In the genomic region with DNA sequence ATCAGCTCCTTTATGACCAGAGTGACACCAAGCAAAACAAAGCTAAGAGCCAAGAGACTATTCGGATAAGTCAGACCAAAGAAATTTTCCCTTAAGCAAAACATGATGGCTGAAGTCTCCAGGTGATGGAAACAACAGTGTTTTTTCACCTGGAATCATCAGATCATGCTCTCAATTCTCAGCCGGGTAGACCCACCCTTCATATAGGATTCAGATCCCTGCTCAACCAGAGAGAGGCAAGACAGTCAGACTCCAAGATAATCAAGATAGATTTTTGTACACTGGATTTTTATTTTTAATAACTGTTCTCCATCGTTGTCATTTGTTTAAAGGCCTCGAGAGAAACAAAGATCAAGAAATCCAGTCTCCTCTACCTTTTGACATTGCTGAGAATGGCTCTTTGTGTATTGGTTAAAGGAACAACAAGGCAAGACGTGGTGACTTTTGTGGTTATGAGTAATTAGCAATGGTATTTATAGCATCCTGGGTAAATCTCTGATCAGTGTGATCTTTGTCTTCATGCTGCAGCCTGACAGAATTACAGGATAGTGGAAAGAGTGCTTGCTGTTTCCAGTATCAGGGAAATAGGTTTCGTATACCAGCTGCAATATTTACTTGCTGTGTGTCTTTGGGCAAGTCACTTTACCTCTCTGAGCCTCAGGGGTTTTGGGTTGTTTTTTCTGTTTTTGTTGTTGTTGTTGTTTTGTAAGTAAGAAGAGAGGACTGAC, we compare ENCODE assay signal across 1 cellular context.
TF ChIP-seq lines count a peak whose summit lies in the region.

No MANE protein-coding gene starts in this region.

TF ChIP-seq in IMR-90, 13 proteins besides CTCF, POLR2A, EP300 and RAD21 (continued from another document):
- TF ChIP-seq, protein P1, sequence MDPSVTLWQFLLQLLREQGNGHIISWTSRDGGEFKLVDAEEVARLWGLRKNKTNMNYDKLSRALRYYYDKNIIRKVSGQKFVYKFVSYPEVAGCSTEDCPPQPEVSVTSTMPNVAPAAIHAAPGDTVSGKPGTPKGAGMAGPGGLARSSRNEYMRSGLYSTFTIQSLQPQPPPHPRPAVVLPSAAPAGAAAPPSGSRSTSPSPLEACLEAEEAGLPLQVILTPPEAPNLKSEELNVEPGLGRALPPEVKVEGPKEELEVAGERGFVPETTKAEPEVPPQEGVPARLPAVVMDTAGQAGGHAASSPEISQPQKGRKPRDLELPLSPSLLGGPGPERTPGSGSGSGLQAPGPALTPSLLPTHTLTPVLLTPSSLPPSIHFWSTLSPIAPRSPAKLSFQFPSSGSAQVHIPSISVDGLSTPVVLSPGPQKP (IDR thresholded peaks at IDR 0.05; ENCODE audit: borderline replicate concordance, low read depth, low read length), result no peak
- TF ChIP-seq RCOR1 (IDR thresholded peaks at IDR 0.05; ENCODE audit: insufficient replicate concordance, low read length) (no peak), MAZ (IDR thresholded peaks at IDR 0.05; ENCODE audit: borderline replicate concordance, low read depth, low read length) (no peak)
